17 cellular contexts compared by ENCODE assay signal in the genomic region with DNA sequence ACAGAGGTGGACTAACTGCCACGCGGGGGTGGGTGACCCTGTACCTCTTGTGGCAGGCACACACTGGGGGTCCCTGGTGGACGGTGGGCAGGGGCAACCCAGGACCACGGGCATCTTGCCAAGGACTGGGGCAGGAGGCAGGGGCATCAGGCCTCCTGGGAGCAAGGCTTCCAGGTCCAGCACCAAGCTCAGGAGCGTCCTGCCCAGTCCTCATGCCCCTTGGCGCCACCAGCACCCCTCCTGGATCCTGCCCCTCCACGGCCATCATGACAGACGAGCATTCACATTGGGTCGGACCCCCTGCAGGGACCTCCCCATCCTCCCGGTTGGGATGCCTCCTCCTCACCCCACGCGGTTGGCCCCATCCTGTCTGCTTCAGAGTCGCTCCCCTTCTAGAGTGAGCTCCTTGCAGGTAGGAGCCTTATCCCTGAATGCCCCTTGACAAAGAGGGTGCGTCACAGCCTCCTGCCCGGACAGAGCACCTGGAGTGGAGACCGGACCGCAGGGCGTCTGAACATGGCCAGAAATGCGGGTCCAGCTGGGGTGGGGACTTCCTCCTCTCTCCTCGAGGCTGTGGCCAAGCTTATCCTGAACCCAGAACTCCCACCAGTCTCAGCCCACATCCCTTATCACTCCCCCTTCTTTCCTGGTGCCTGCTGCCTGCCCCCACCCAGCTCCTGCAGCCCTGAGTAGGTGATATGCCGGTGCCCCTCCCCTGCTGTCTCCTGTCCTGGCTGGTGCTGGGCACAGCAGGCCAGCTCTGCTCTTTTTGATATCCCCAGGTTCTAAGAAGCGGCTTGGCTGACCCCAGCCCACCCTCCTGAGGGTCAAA. TPM values are rescaled to one million over a fixed set of nuclear protein-coding genes. Genes with fewer than 3 reads are reported as not detected.
A peak's percentile ranks its signal among the peaks of the same experiment; 100 is the strongest.
DNase-seq lines count a peak whose midpoint lies in the region; ATAC-seq and TF ChIP-seq lines count a peak whose summit lies in the region.
"Had no signal": no experiment of that assay in that cellular context is flagged by ENCODE, and none has a peak within 500 bp of the region (broad histone marks: within the 10 kb centered on the region; RNA-seq: fewer than 3 reads in every experiment).

No MANE protein-coding gene starts in this region.

- H3K4me1 ChIP-seq in RWPE2 (ENCODE audit: insufficient read depth, poor library complexity, severe bottlenecking) (peaks cover 16% of the 10 kb centered on the region), ovary (ENCODE audit: insufficient read depth) (peaks cover 18% of the 10 kb centered on the region)
- H3K4me1 ChIP-seq: BE2C had no signal

- H3K9me3 ChIP-seq in RWPE2 (ENCODE audit: severe bottlenecking), result no peaks in the 10 kb centered on the region
- H3K9me3 ChIP-seq in ovary, result no peaks in the 10 kb centered on the region
- H3K9me3 ChIP-seq: BE2C, gastroesophageal sphincter had no signal

- no peak for ATAC-seq in RWPE2 (ENCODE audit: low read depth)
- ATAC-seq in left ventricle myocardium superior, result no peak
- ATAC-seq in GM19328 (IDR thresholded peaks at IDR 0.05; ENCODE audit: unreplicated experiment), result no peak
- ATAC-seq: gastroesophageal sphincter had no signal

- 82 to 88% (median 82%) methylated on average over 18 to 22 of the region's 22 CpGs for WGBS in ovary, 3 donors

- H3K27me3 ChIP-seq in RWPE2 (ENCODE audit: insufficient read depth, poor library complexity, severe bottlenecking), result no peaks in the 10 kb centered on the region
- H3K27me3 ChIP-seq in ovary, result no peaks in the 10 kb centered on the region
- H3K27me3 ChIP-seq: BE2C, cardiac muscle cell had no signal

- no peak for TF ChIP-seq POLR2A in ovary (IDR thresholded peaks at IDR 0.05)

- TF ChIP-seq CTCF in RWPE2 (IDR thresholded peaks at IDR 0.05; ENCODE audit: poor library complexity, severe bottlenecking) (no peak), ovary (IDR thresholded peaks at IDR 0.05) (no peak)

- no peak overlapping the region for H3K4me3 ChIP-seq in RWPE2 (ENCODE audit: severe bottlenecking)
- no peak overlapping the region for H3K4me3 ChIP-seq in ovary
- H3K4me3 ChIP-seq: cardiac muscle cell, dorsolateral prefrontal cortex, gastroesophageal sphincter had no signal

- TF ChIP-seq EP300 in ovary (IDR thresholded peaks at IDR 0.05), result no peak

- intact Hi-C loops in left ventricle myocardium superior (cut with micrococcal nuclease), result no loop called here
- intact Hi-C loops in ovary (cut with DNase I), result no loop called here

- peak; percentile 9 for DNase-seq in activated T-cell treated with anti-CD3 and anti-CD28 coated beads, Interleukin-2, amount 50 U/mL, for 1 hour
- DNase-seq in activated T-cell treated with anti-CD3 and anti-CD28 coated beads for 4 hours (no peak), RWPE2 (ENCODE audit: low spot score) (peak; percentile 67), left ventricle myocardium superior (peak; percentile 15), ovary (peak in 3 of 5 donors; percentile 36 to 64 (median 51)), COR-L47 (lab: John Stamatoyannopoulos, UW) (no peak), activated gamma-delta T cell treated with Interleukin-2 at 50 U/mL for 16 hours (no peak)
- DNase-seq: 8988T; BE2C; EL; naive B cell; NCI-H524 treated with DMSO at 0.1 percent for 48 hours; stimulated activated CD4-positive, alpha-beta T cell treated with anti-CD3 and anti-CD28 coated beads, Interleukin-4, amount 100 ng/mL, for 24 hours had no signal

- no peaks in the 10 kb centered on the region for H3K36me3 ChIP-seq in RWPE2 (ENCODE audit: low read depth)
- no peaks in the 10 kb centered on the region for H3K36me3 ChIP-seq in ovary
- H3K36me3 ChIP-seq: BE2C, cardiac muscle cell, gastroesophageal sphincter had no signal

- H3K27ac ChIP-seq in RWPE2 (ENCODE audit: poor library complexity, severe bottlenecking) (no peak overlapping the region), ovary (no peak overlapping the region)
- H3K27ac ChIP-seq: cardiac muscle cell, dorsolateral prefrontal cortex had no signal

RNA-seq across cellular contexts. Expression of a gene that starts 40.3 kb away (rescaled TPM):
- total RNA-seq in left ventricle myocardium superior (88.2 TPM), ovary (100 to 1,000 TPM in 5 of 7 donors, 10 to 100 TPM in 2; 21.7 to 412 (median 172) TPM)
- 10 to 100 TPM; 44.2 to 58.6 TPM for polyA plus RNA-seq in ovary

Comparison
In these comparisons a context has a peak if more than half of its experiments do, and no peak if none do; other contexts are left out.
1. DNase-seq: peak in activated T-cell treated with anti-CD3 and anti-CD28 coated beads, Interleukin-2, amount 50 U/mL, for 1 hour (single experiment), RWPE2 (single experiment), left ventricle myocardium superior (single experiment) and ovary (3 of 5); none in activated T-cell treated with anti-CD3 and anti-CD28 coated beads for 4 hours (single experiment), COR-L47 (single experiment) and activated gamma-delta T cell treated with Interleukin-2 at 50 U/mL for 16 hours (single experiment).